Comparison of ENCODE assay signal across 16 cellular contexts in genomic region chr20:57746832-57747404, GRCh38. TPM values are rescaled to one million over a fixed set of nuclear protein-coding genes. Genes with fewer than 3 reads are reported as not detected.
DNase-seq lines count a peak whose midpoint lies in the region; ATAC-seq lines count a peak whose summit lies in the region.
"Had no signal": no experiment of that assay in that cellular context is flagged by ENCODE, and none has a peak within 500 bp of the region (broad histone marks: within the 10 kb centered on the region; RNA-seq: fewer than 3 reads in every experiment).

No MANE protein-coding gene starts in this region.

- peak overlapping the region; percentile 31 for H3K27ac ChIP-seq in stomach smooth muscle (ENCODE audit: low read length)
- H3K27ac ChIP-seq: SJSA1 had no signal

- H3K4me3 ChIP-seq in stomach smooth muscle (ENCODE audit: low read length in 2 of 2): no peak overlapping the region
- H3K4me3 ChIP-seq: SJSA1 had no signal

- H3K27me3 ChIP-seq in stomach smooth muscle (ENCODE audit: control insufficient read depth in 1 of 2, insufficient read depth in 2 of 2, low read length in 2 of 2): no peaks in the 10 kb centered on the region
- H3K27me3 ChIP-seq: SJSA1 had no signal

- DNase-seq in DMS 273 (lab: John Stamatoyannopoulos, UW; ENCODE audit: unreplicated experiment): peak; percentile 84
- DNase-seq in NCI-H69 (lab: John Stamatoyannopoulos, UW): peak; percentile 6
- DNase-seq in dermis blood vessel endothelial cell: peak; percentile 8
- no peak for DNase-seq in COLO829 (ENCODE audit: low spot score)
- no peak for DNase-seq in GOT3 (lab: John Stamatoyannopoulos, UW)
- DNase-seq: ACHN; CD8-positive, alpha-beta T cell; HCEC 1CT; Kasumi-1; NCI-H187 treated with DMSO at 0.1 percent for 48 hours; NCI-H2171; NCI-H446 treated with DMSO at 0.1 percent for 48 hours; NCI-H82 had no signal

- peaks cover 26% of the 10 kb centered on the region for H3K4me1 ChIP-seq in stomach smooth muscle (ENCODE audit: control insufficient read depth, insufficient read depth, low read length)

- ATAC-seq in GM19351 (IDR thresholded peaks at IDR 0.05; ENCODE audit: unreplicated experiment): no peak
- ATAC-seq: CD8-positive, alpha-beta T cell had no signal

- H3K9ac ChIP-seq in stomach smooth muscle (ENCODE audit: low read length in 2 of 2): no peak overlapping the region

- no peaks in the 10 kb centered on the region for H3K9me3 ChIP-seq in stomach smooth muscle (ENCODE audit: control insufficient read depth in 2 of 2, low read length in 2 of 2)
- H3K9me3 ChIP-seq: SJSA1 had no signal

- H3K36me3 ChIP-seq in stomach smooth muscle (ENCODE audit: control insufficient read depth in 2 of 2, insufficient read depth in 2 of 2, low read length in 2 of 2): no peaks in the 10 kb centered on the region
- H3K36me3 ChIP-seq: SJSA1 had no signal

RNA-seq across cellular contexts. Expression of gene PMEPA1, which starts 37.1 kb away (rescaled TPM):
- 0.93 and 1.9 TPM in 2 replicates for total RNA-seq in dermis blood vessel endothelial cell

Comparison
In these comparisons a context has a peak if more than half of its experiments do, and no peak if none do; other contexts are left out.
1. DNase-seq: peak in DMS 273 (single experiment), NCI-H69 (single experiment) and dermis blood vessel endothelial cell (single experiment); none in COLO829 (single experiment) and GOT3 (single experiment).